In the genomic region with DNA sequence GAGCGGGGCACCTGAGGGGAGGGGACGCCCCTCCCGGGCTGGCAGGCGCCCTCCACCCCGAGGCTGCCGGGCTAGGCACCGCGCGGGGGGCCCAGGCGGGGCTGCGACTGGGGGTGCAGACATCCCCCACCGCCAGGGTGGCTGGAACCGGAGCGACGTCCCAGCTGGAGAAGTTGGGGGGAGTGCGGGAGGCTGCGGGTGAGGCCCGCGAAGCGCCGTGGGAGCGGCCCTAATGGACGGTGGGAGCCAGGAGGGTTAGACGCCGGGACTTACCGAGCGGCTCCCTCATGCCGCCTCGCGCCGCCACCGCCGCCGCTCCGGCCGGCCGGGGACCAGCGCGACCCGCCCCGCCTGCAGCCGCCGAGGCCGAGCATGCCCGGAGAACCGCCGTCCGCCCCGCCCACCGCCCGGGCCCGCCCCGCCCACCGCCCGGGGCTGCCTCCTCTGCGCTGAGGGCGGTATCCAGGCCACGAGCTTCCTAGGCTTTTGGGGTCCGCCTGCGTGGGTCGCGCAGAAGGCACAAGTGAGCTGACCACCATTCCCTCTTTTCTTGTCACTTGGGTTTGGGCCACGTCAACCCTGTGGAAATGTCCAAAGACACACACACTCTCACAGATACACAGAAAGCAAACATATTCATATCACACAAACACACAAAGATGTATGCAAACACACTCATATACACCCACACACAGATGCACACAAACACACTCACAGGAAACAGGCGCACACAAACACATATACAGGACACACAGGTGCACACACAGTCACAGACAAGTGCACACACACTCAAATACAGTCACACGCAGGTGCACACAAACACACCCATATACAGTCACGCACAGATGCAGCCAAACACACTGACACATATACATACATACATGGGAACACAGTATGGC, we compare ENCODE assay signal across 8 cellular contexts. TPM values are rescaled to one million over a fixed set of nuclear protein-coding genes. Genes with fewer than 3 reads are reported as not detected.
DNase-seq lines count a peak whose midpoint lies in the region; ATAC-seq, FAIRE-seq and TF ChIP-seq lines count a peak whose summit lies in the region.

A gene with protein sequence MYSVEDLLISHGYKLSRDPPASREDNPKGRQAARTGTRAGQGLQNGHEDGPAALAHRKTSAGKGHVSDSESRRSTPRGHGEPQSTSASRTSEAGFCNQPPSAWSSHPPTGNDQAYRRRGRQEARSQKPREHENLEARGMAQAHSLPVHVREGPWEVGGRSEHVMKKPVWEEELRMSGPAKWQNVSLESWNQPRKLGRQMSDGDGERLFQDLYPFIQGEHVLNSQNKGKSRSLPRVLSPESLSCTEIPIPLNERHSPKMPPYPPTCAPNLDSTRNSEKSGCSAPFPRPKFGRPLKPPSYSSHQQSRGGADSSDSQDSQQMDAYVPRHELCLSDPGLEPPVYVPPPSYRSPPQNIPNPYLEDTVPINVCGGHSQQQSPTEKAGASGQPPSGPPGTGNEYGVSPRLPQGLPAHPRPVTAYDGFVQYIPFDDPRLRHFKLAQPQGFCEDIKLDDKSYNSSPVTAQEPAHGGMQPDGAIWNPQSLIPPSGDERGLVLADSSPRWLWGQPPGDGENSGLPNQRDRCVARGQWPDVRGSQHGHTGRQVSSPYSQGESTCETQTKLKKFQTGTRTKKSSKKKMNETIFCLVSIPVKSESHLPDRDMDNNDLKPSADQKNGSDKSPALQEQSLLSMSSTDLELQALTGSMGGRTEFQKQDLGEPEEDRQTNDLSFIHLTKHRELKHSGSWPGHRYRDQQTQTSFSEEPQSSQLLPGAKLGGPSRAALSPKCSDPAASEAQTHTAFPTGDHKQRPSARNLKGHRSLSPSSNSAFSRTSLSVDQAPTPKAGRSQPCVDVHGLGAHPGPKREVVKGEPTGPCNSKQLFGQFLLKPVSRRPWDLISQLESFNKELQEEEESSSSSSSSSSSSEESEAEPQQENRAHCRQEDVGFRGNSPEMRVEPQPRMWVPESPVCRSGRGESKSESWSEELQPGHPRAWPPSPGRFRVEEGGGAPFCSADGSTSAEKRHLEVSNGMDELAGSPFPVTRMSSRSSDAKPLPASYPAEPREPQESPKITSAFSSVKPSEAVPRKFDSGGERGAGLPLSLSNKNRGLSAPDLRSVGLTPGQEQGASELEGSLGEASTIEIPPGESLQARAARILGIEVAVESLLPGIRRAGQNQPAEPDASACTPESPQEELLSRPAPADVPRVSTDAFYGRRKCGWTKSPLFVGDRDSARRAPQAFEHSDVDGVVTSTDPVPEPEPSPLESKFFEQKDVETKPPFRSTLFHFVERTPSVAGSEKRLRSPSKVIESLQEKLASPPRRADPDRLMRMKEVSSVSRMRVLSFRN (N-terminal part only) (minus strand): TSS at position 378 of the 899 bp plus-strand sequence. CDS start 11,774 bp downstream, outside the sequence.

- H3K4me1 ChIP-seq in Panc1 (ENCODE audit: control insufficient read depth, insufficient read depth, low read length) (peaks cover 22% of the 10 kb centered on the region), suprapubic skin (peaks cover 38% of the 10 kb centered on the region)

- no TSS peak for BruUV-seq in Panc1 (replicated peaks; lab: Mats Ljungman, UMichigan)

- H3K27me3 ChIP-seq in Panc1 (ENCODE audit: control insufficient read depth, insufficient read depth, low read length) (no peaks in the 10 kb centered on the region), suprapubic skin (peaks cover 7% of the 10 kb centered on the region)

- CTCF ChIA-PET in Panc1 (lab: Charles Lee) = no interaction called here

- peak; percentile 57 for TF ChIP-seq POLR2A in H54 (IDR thresholded peaks at IDR 0.05; ENCODE audit: low read depth, low read length)
- TF ChIP-seq POLR2A in suprapubic skin (IDR thresholded peaks at IDR 0.05) = no peak

- H3K27ac Mint-ChIP-seq in CD14-positive monocyte (peak within 1 kb of the TSS in 1 of 7 donors; percentile 22), nephron (peak within 1 kb of the TSS; percentile 90 to 98 (median 95))

- DNase-seq in CD14-positive monocyte (ENCODE audit: low spot score) (no peak), H54 (ENCODE audit: insufficient read length, low spot score) (peak; percentile 70), Panc1 (ENCODE audit: low read depth, low spot score) (no peak), frontal cortex (ENCODE audit: low spot score in 2 of 2) (peak; percentile 68 to 70), suprapubic skin (ENCODE audit: low spot score in 2 of 2) (peak in 1 of 2 donors; percentile 82), NCI-H1105 treated with DMSO at 0.1 percent for 48 hours (lab: John Stamatoyannopoulos, UW) (no peak)
- peak; percentile 17 for DNase-seq in activated gamma-delta T cell treated with anti-CD3 and anti-CD28 coated beads, Interleukin-2, amount 50 U/mL, for 16 hours (ENCODE audit: low read depth)

- no peak for FAIRE-seq in H54 (lab: Jason Lieb, UNC)
- no peak for FAIRE-seq in frontal cortex (lab: Jason Lieb, UNC)

- TF ChIP-seq CTCF in CD14-positive monocyte (IDR thresholded peaks at IDR 0.05) (no peak), Panc1 (IDR thresholded peaks at IDR 0.05) (no peak), nephron (IDR thresholded peaks at IDR 0.05; ENCODE audit: unreplicated experiment in 3 of 3) (no peak), suprapubic skin (IDR thresholded peaks at IDR 0.05) (no peak)

- WGBS in suprapubic skin = 40% methylated on average over 7 of the region's 66 CpGs

- no peak for TF ChIP-seq EP300 in suprapubic skin (IDR thresholded peaks at IDR 0.05)

- ATAC-seq in Panc1 = peak; percentile 80

- H3K4me1 Mint-ChIP-seq in CD14-positive monocyte (peaks cover 16% of the 10 kb centered on the region), nephron (peaks cover 46% of the 10 kb centered on the region)

- no peaks in the 10 kb centered on the region for H3K9me3 ChIP-seq in Panc1 (ENCODE audit: control insufficient read depth, insufficient read depth, low read depth, low read length)
- H3K9me3 ChIP-seq in suprapubic skin = no peaks in the 10 kb centered on the region

- H3K36me3 Mint-ChIP-seq in CD14-positive monocyte = peaks cover 0 to 9% of the 10 kb centered on the region in 2 donors
- H3K36me3 Mint-ChIP-seq in nephron (ENCODE audit: low read depth) = no peaks in the 10 kb centered on the region

- H3K27ac ChIP-seq in Panc1 (ENCODE audit: low read length) (peak within 1 kb of the TSS; percentile 92), suprapubic skin (peak within 1 kb of the TSS; percentile 90)

- POLR2A ChIA-PET in Panc1 (lab: Charles Lee) = interaction anchor here (0.5 kb wide), 1 partner anchor 19 kb away, joined by 5 read pairs; no protein-coding TSS in a partner anchor

- H3K4me3 Mint-ChIP-seq in CD14-positive monocyte (peak within 1 kb of the TSS; percentile 68 to 81), nephron (peak within 1 kb of the TSS; percentile 91 to 97 (median 91))

- H3K36me3 ChIP-seq in Panc1 (ENCODE audit: control insufficient read depth, insufficient read depth, low read length) (no peaks in the 10 kb centered on the region), suprapubic skin (no peaks in the 10 kb centered on the region)

- H3K27me3 Mint-ChIP-seq in CD14-positive monocyte (ENCODE audit: low read depth in 3 of 3) (peaks cover 44 to 61% (median 44%) of the 10 kb centered on the region in 3 donors), nephron (ENCODE audit: low read depth) (peaks cover 45% of the 10 kb centered on the region)

- H3K9me3 Mint-ChIP-seq in CD14-positive monocyte (peaks cover 0 to 13% (median 5%) of the 10 kb centered on the region in 7 donors), nephron (no peaks in the 10 kb centered on the region)

- intact Hi-C loops in CD14-positive monocyte (cut with micrococcal nuclease) = no loop called here
- intact Hi-C loops in Panc1 (cut with micrococcal nuclease; ENCODE audit: unreplicated experiment) = loop anchor here (10.0 kb wide), 1 partner anchor 125 kb away; no protein-coding TSS in a partner anchor

- peak within 1 kb of the TSS; percentile 66 to 67 for H3K4me3 ChIP-seq in Panc1 (ENCODE audit: low read depth in 2 of 2, low read length in 2 of 2)
- H3K4me3 ChIP-seq in suprapubic skin = peak within 1 kb of the TSS; percentile 79

- in situ Hi-C loops in Panc1 (cut with HindIII; ENCODE audit: low pct_unique_long_range_greater_than_20kb, low sequenced_read_pairs) = no loop called here

RNA-seq across cellular contexts. Expression of the gene that starts here (rescaled TPM):
- polyA plus RNA-seq in CD14-positive monocyte = not detected
- total RNA-seq in Panc1 (2021; ENCODE audit: unreplicated experiment) = 40.7 TPM
- 14.6 TPM for polyA plus RNA-seq in Panc1 (2012; ENCODE audit: insufficient read length)
- total RNA-seq in frontal cortex = 10.2 TPM
- total RNA-seq in suprapubic skin = 10 to 100 TPM in 1 of 4 donors, 1 to 10 TPM in 3; 2.6 to 10.1 (median 6.8) TPM

Comparison
In these comparisons a context has a peak if more than half of its experiments do, and no peak if none do; other contexts are left out.
1. DNase-seq: peak in H54 (single experiment), activated gamma-delta T cell treated with anti-CD3 and anti-CD28 coated beads, Interleukin-2, amount 50 U/mL, for 16 hours (single experiment) and frontal cortex (2 of 2); none in CD14-positive monocyte (single experiment), Panc1 (single experiment) and NCI-H1105 treated with DMSO at 0.1 percent for 48 hours (single experiment).